20 cellular contexts compared by ENCODE assay signal in genomic region chr2:9113262-9113661, GRCh38.
"Had no signal": no experiment of that assay in that cellular context is flagged by ENCODE, and none has a peak within 500 bp of the region (broad histone marks: within the 10 kb centered on the region; RNA-seq: fewer than 3 reads in every experiment).

No MANE protein-coding gene starts in this region.

- H3K4me1 Mint-ChIP-seq: activated CD4-positive, alpha-beta memory T cell treated with anti-CD3 and anti-CD28 coated beads, Interleukin-2, amount 10 ng/mL, durations not matched to agents 7 days and 5 days; activated CD4-positive, alpha-beta T cell treated with anti-CD3 and anti-CD28 coated beads, Interleukin-2, amount 10 ng/mL, durations not matched to agents 24 days and 14 days; activated naive CD4-positive, alpha-beta T cell treated with anti-CD3 and anti-CD28 coated beads, Interleukin-2, amount 10 ng/mL, durations not matched to agents 7 days and 5 days had no signal

- DNase-seq: activated CD4-positive, alpha-beta memory T cell treated with anti-CD3 and anti-CD28 coated beads, Interleukin-2, amount 10 ng/mL, durations not matched to agents 7 days and 5 days; activated CD4-positive, alpha-beta T cell treated with anti-CD3 and anti-CD28 coated beads, Interleukin-2, amount 10 ng/mL, durations not matched to agents 24 days and 14 days; activated effector memory CD4-positive, alpha-beta T cell treated with anti-CD3 and anti-CD28 coated beads, Interleukin-2, amount 50 U/mL, for 16 hours; activated naive CD4-positive, alpha-beta T cell treated with anti-CD3 and anti-CD28 coated beads, Interleukin-2, amount 10 ng/mL, durations not matched to agents 7 days and 5 days; activated T-cell treated with anti-CD3 and anti-CD28 coated beads for 4 hours; cerebellar nuclear complex; erythroblast; foreskin fibroblast; lower lobe of right lung; naive thymus-derived CD4-positive, alpha-beta T cell; retina; sigmoid colon; stimulated activated CD4-positive, alpha-beta T cell treated with anti-CD3 and anti-CD28 coated beads, Interleukin-2, amount 100 ng/mL, for 48 hours; stimulated activated CD8-positive, alpha-beta memory T cell treated with anti-CD3 and anti-CD28 coated beads, Interleukin-4, amount 100 ng/mL, for 48 hours; stimulated activated naive B cell treated with anti-CD40 and anti-IgM and Interleukin-4, amounts not matched to agents 10 μg/mL and 1 μg/mL and 100 μg/mL, for 72 hours had no signal

- H3K36me3 ChIP-seq: lower lobe of right lung, sigmoid colon, thoracic aorta, upper lobe of left lung had no signal

- H3K27ac Mint-ChIP-seq: activated CD4-positive, alpha-beta memory T cell treated with anti-CD3 and anti-CD28 coated beads, Interleukin-2, amount 10 ng/mL, durations not matched to agents 7 days and 5 days; activated CD4-positive, alpha-beta T cell treated with anti-CD3 and anti-CD28 coated beads, Interleukin-2, amount 10 ng/mL, durations not matched to agents 24 days and 14 days; activated naive CD4-positive, alpha-beta T cell treated with anti-CD3 and anti-CD28 coated beads, Interleukin-2, amount 10 ng/mL, durations not matched to agents 7 days and 5 days; naive thymus-derived CD4-positive, alpha-beta T cell; progenitor cell of endocrine pancreas; stimulated activated naive B cell treated with anti-CD40 and anti-IgM and Interleukin-4, amounts not matched to agents 10 μg/mL and 1 μg/mL and 100 μg/mL, for 72 hours had no signal

- H3K4me3 Mint-ChIP-seq: activated CD4-positive, alpha-beta memory T cell treated with anti-CD3 and anti-CD28 coated beads, Interleukin-2, amount 10 ng/mL, durations not matched to agents 7 days and 5 days; activated CD4-positive, alpha-beta T cell treated with anti-CD3 and anti-CD28 coated beads, Interleukin-2, amount 10 ng/mL, durations not matched to agents 24 days and 14 days; activated naive CD4-positive, alpha-beta T cell treated with anti-CD3 and anti-CD28 coated beads, Interleukin-2, amount 10 ng/mL, durations not matched to agents 7 days and 5 days; naive thymus-derived CD4-positive, alpha-beta T cell; stimulated activated naive B cell treated with anti-CD40 and anti-IgM and Interleukin-4, amounts not matched to agents 10 μg/mL and 1 μg/mL and 100 μg/mL, for 72 hours had no signal

- H3K36me3 Mint-ChIP-seq: activated naive CD4-positive, alpha-beta T cell treated with anti-CD3 and anti-CD28 coated beads, Interleukin-2, amount 10 ng/mL, durations not matched to agents 7 days and 5 days; naive thymus-derived CD4-positive, alpha-beta T cell; stimulated activated naive B cell treated with anti-CD40 and anti-IgM and Interleukin-4, amounts not matched to agents 10 μg/mL and 1 μg/mL and 100 μg/mL, for 72 hours had no signal

- H3K9me3 ChIP-seq: lower lobe of right lung, sigmoid colon, thoracic aorta, upper lobe of left lung had no signal

- H3K27me3 ChIP-seq: sigmoid colon, upper lobe of left lung had no signal

- H3K9me3 Mint-ChIP-seq: activated CD4-positive, alpha-beta memory T cell treated with anti-CD3 and anti-CD28 coated beads, Interleukin-2, amount 10 ng/mL, durations not matched to agents 7 days and 5 days; activated CD4-positive, alpha-beta T cell treated with anti-CD3 and anti-CD28 coated beads, Interleukin-2, amount 10 ng/mL, durations not matched to agents 24 days and 14 days; activated naive CD4-positive, alpha-beta T cell treated with anti-CD3 and anti-CD28 coated beads, Interleukin-2, amount 10 ng/mL, durations not matched to agents 7 days and 5 days; naive thymus-derived CD4-positive, alpha-beta T cell had no signal

- H3K27ac ChIP-seq: lower lobe of right lung, thoracic aorta, upper lobe of left lung, VCaP had no signal

- H3K4me3 ChIP-seq: lower lobe of right lung, sigmoid colon, smooth muscle cell, thoracic aorta, upper lobe of left lung had no signal
